7 cellular contexts compared by ENCODE assay signal in genomic region chr13:51785592-51786424, GRCh38. TPM values are rescaled to one million over a fixed set of nuclear protein-coding genes. Genes with fewer than 3 reads are reported as not detected.
DNase-seq lines count a peak whose midpoint lies in the region; ATAC-seq lines count a peak whose summit lies in the region.

No MANE protein-coding gene starts in this region.

- peak overlapping the region in 1 of 2 donors; percentile 29 for H3K9ac ChIP-seq in stomach smooth muscle (ENCODE audit: low read length in 2 of 2)

- intact Hi-C loops in Right ventricle myocardium superior (cut with DNase I) = no loop called here

- peak overlapping the region; percentile 40 to 65 for H3K4me3 ChIP-seq in stomach smooth muscle (ENCODE audit: low read length in 2 of 2)

- H3K27me3 ChIP-seq in stomach smooth muscle (ENCODE audit: control insufficient read depth in 1 of 2, insufficient read depth in 2 of 2, low read length in 2 of 2) = no peaks in the 10 kb centered on the region

- H3K27ac ChIP-seq in stomach smooth muscle (ENCODE audit: low read length) = peak overlapping the region; percentile 85

- no peaks in the 10 kb centered on the region for H3K36me3 ChIP-seq in stomach smooth muscle (ENCODE audit: control insufficient read depth in 2 of 2, insufficient read depth in 2 of 2, low read length in 2 of 2)

- peak; percentile 89 for ATAC-seq in Right ventricle myocardium superior (ENCODE audit: poor library complexity)
- ATAC-seq in GM19035 (IDR thresholded peaks at IDR 0.05; ENCODE audit: unreplicated experiment) = no peak

- H3K9me3 ChIP-seq in stomach smooth muscle (ENCODE audit: control insufficient read depth in 2 of 2, low read length in 2 of 2) = no peaks in the 10 kb centered on the region

- H3K4me1 ChIP-seq in stomach smooth muscle (ENCODE audit: control insufficient read depth, insufficient read depth, low read length) = peaks cover 20% of the 10 kb centered on the region

- peak in 72 of 76 experiments; percentile 14 to 86 (median 59) for DNase-seq in HUDEP-2 (lab: John Stamatoyannopoulos, UW; ENCODE audit: unreplicated experiment in 76 of 76)
- peak; percentile 100 for DNase-seq in NCI-H82 treated with DMSO at 0.1 percent for 48 hours (lab: John Stamatoyannopoulos, UW; ENCODE audit: unreplicated experiment)
- peak; percentile 84 for DNase-seq in Right ventricle myocardium superior
- DNase-seq in SIG-M5 treated with dmso at 0.1 percent for 504 hours (lab: John Stamatoyannopoulos, UW; ENCODE audit: unreplicated experiment) = no peak
- DNase-seq in GM19240 (ENCODE audit: insufficient read length, low spot score) = no peak

RNA-seq across cellular contexts. Expression of gene DHRS12, which starts 18.2 kb away (rescaled TPM):
- total RNA-seq in Right ventricle myocardium superior = 10.4 TPM

RNA-seq across cellular contexts. Expression of gene TMEM272, which starts 59.2 kb away (rescaled TPM):
- total RNA-seq in Right ventricle myocardium superior = 0.38 TPM

Comparison
In these comparisons a context has a peak if more than half of its experiments do, and no peak if none do; other contexts are left out.
1. DNase-seq: peak in HUDEP-2 (72 of 76), NCI-H82 treated with DMSO at 0.1 percent for 48 hours (single experiment) and Right ventricle myocardium superior (single experiment); none in SIG-M5 treated with dmso at 0.1 percent for 504 hours (single experiment) and GM19240 (single experiment).